Comparison of ENCODE assay signal across 8 cellular contexts in the genomic region with DNA sequence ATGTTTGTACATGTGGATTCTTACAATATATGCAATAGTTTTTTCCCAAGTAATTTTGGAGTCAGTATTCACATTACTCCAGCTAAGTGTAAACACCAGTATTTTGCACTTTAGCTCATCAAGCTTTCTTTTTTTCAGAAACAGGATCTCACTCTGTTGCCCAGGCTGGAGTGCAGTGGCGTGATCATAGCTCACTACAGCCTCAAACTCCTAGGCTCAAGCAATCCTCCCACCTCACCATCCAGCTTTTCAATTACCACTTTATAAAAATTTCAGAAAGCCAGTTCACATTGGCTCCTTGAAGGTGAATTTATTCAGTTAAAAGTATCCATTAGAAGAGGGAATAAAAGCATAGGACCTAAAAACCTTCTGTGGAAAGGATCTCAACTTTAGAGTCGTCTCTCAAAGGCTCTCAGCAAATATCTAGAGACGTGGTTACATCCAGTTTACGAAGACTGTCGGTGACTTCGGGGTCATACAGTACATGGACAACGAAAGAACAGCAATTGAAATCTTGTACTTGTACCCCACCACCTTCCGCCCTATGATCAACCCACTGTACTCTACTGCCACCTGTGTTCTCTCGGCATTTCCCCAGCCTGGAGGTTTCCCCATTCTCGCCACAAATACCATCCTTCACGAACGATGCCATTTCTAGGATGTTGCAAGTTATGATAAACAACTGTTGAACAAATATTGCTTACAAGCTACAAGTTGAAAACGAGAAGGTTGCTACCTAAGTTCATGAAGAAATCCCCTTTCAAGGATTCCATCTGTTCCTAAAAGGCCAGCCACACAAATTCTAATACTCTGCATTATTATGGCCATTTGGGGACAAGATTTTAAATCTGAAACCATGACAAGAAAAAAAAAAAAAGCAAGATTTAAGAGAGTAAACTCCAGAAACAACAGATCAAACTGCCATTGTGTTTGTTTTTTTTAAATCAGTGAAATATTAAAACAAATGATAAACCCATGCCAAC. TPM values are rescaled to one million over a fixed set of nuclear protein-coding genes. Genes with fewer than 3 reads are reported as not detected.
DNase-seq lines count a peak whose midpoint lies in the region; ATAC-seq and TF ChIP-seq lines count a peak whose summit lies in the region.

No MANE protein-coding gene starts in this region.

- H3K27ac ChIP-seq in DOHH2 (ENCODE audit: low read depth, low read length), result no peak overlapping the region
- no peak overlapping the region for H3K27ac ChIP-seq in HEK293 (ENCODE audit: extremely low read depth, low read depth, low read length)
- H3K27ac ChIP-seq in Peyer's patch, result no peak overlapping the region
- no peak overlapping the region for H3K27ac ChIP-seq in mesendoderm (ENCODE audit: low read depth, low read length)

- no peak overlapping the region for H2AK5ac ChIP-seq in mesendoderm (ENCODE audit: low read length)

- H3K4ac ChIP-seq in mesendoderm (ENCODE audit: low read depth, low read length), result no peak overlapping the region

- TF ChIP-seq CTCF in DOHH2 (IDR thresholded peaks at IDR 0.05; ENCODE audit: low read depth, low read length, poor library complexity, severe bottlenecking), result peak; percentile 70
- TF ChIP-seq CTCF in HEK293 (tag by site-specific recombination; IDR thresholded peaks at IDR 0.05), result peak; percentile 74
- peak in 4 of 6 experiments; percentile 20 to 71 (median 60) for TF ChIP-seq CTCF in Peyer's patch (IDR thresholded peaks at IDR 0.05)

- H3K23ac ChIP-seq in mesendoderm (ENCODE audit: low read length), result no peak overlapping the region

- H3K9me3 Mint-ChIP-seq in dendritic cell treated with granulocyte-macrophage colony-stimulating factor and Interleukin-4, amounts not matched to agents 40 ng/mL and 50 ng/mL, for 4 days, result no peaks in the 10 kb centered on the region

- no peak for ATAC-seq in GM18502 (IDR thresholded peaks at IDR 0.05; ENCODE audit: poor library complexity, unreplicated experiment)

- H3K79me2 ChIP-seq in DOHH2 (ENCODE audit: control insufficient read depth, low read length), result peaks cover 76% of the 10 kb centered on the region
- H3K79me2 ChIP-seq in mesendoderm (ENCODE audit: control insufficient read depth, insufficient read depth, low read length), result peaks cover 8% of the 10 kb centered on the region

- no peaks in the 10 kb centered on the region for H3K36me3 Mint-ChIP-seq in dendritic cell treated with granulocyte-macrophage colony-stimulating factor and Interleukin-4, amounts not matched to agents 40 ng/mL and 50 ng/mL, for 4 days (ENCODE audit: low read depth)

- H4K20me1 ChIP-seq in DOHH2 (ENCODE audit: control insufficient read depth, insufficient read depth, low read depth, low read length), result peaks cover 3% of the 10 kb centered on the region; the same call in 1 of the 2 replicates

- H3K4me1 ChIP-seq in DOHH2 (ENCODE audit: control insufficient read depth, low read length) (peaks cover 38% of the 10 kb centered on the region), HEK293 (ENCODE audit: control insufficient read depth, insufficient read depth, low read length) (no peaks in the 10 kb centered on the region), Peyer's patch (peaks cover 0 to 22% (median 7%) of the 10 kb centered on the region in 4 donors), mesendoderm (ENCODE audit: control insufficient read depth, low read depth, low read length) (peaks cover 8% of the 10 kb centered on the region)

- no peak overlapping the region for H2BK120ac ChIP-seq in mesendoderm (ENCODE audit: low read depth, low read length)

- no peak overlapping the region for H2BK5ac ChIP-seq in mesendoderm (ENCODE audit: low read length)

- CTCF ChIA-PET in HEK293 (lab: Yijun Ruan, JAX), result interaction anchor here (0.6 to 4.0 kb wide), 23 partner anchors 8 to 1210 kb away, joined by 3 to 57 read pairs (median 3); no protein-coding TSS in a partner anchor

- H3K27me3 ChIP-seq in DOHH2 (ENCODE audit: control insufficient read depth, low read length), result no peaks in the 10 kb centered on the region
- H3K27me3 ChIP-seq in Peyer's patch, result no peaks in the 10 kb centered on the region
- H3K27me3 ChIP-seq in mesendoderm (ENCODE audit: insufficient read depth, low read length, poor library complexity), result no peaks in the 10 kb centered on the region

- H3F3A ChIP-seq in DOHH2 (ENCODE audit: control insufficient read depth, insufficient read depth), result peaks cover 5% of the 10 kb centered on the region; the same call in 1 of the 2 replicates

- no peak overlapping the region for H3K18ac ChIP-seq in mesendoderm (ENCODE audit: low read length)

- H3K27me3 Mint-ChIP-seq in dendritic cell treated with granulocyte-macrophage colony-stimulating factor and Interleukin-4, amounts not matched to agents 40 ng/mL and 50 ng/mL, for 4 days, result peaks cover 64% of the 10 kb centered on the region

- H3K79me1 ChIP-seq in mesendoderm (ENCODE audit: low read length), result peaks cover 10% of the 10 kb centered on the region

- intact Hi-C loops in dendritic cell treated with granulocyte-macrophage colony-stimulating factor and Interleukin-4, amounts not matched to agents 40 ng/mL and 50 ng/mL, for 4 days (cut with micrococcal nuclease), result loop anchor here (2.0 kb wide), 1 partner anchor 236 kb away; no protein-coding TSS in a partner anchor

- H3K4me2 ChIP-seq in DOHH2 (ENCODE audit: low read length) (peak overlapping the region; percentile 83), mesendoderm (ENCODE audit: low read length) (peak overlapping the region; percentile 7)

- DNase-seq in Peyer's patch (peak in 1 of 3 donors; percentile 59), mesendoderm (peak; percentile 60), ureter (ENCODE audit: low spot score) (peak; percentile 55)
- no peak for DNase-seq in stimulated activated CD4-positive, alpha-beta T cell treated with anti-CD3 and anti-CD28 coated beads, Interleukin-1b, Interleukin-23, amount 100 ng/mL, for 48 hours

- no peak overlapping the region for H4K5ac ChIP-seq in mesendoderm (ENCODE audit: low read length)

- no peak overlapping the region for H4K8ac ChIP-seq in mesendoderm (ENCODE audit: low read depth, low read length)

- no CpG with 5 or more reads among the region's 13 CpGs for WGBS in mesendoderm (ENCODE audit: extremely low coverage, insufficient coverage, low lambda C conversion rate)

- H3K4me3 ChIP-seq in DOHH2 (ENCODE audit: low read length) (peak overlapping the region; percentile 81), HEK293 (ENCODE audit: low read depth, low read length) (peak overlapping the region; percentile 80), Peyer's patch (peak overlapping the region in 2 of 4 donors; percentile 85 to 86), mesendoderm (ENCODE audit: low read length) (no peak overlapping the region)

- H3K9me3 ChIP-seq in DOHH2 (ENCODE audit: control insufficient read depth, insufficient read depth, low read length) (no peaks in the 10 kb centered on the region), HEK293 (ENCODE audit: control insufficient read depth, insufficient read depth, low read depth, low read length) (no peaks in the 10 kb centered on the region), Peyer's patch (no peaks in the 10 kb centered on the region)

- H3K56ac ChIP-seq in mesendoderm (ENCODE audit: low read length), result no peak overlapping the region

- no peaks in the 10 kb centered on the region for H3K9me2 ChIP-seq in DOHH2 (replicated peaks; ENCODE audit: control insufficient read depth, low read length)

- H3K4me3 Mint-ChIP-seq in dendritic cell treated with granulocyte-macrophage colony-stimulating factor and Interleukin-4, amounts not matched to agents 40 ng/mL and 50 ng/mL, for 4 days, result no peak overlapping the region

- H3K36me3 ChIP-seq in DOHH2 (ENCODE audit: control insufficient read depth, low read length) (peaks cover 4% of the 10 kb centered on the region; the same call in 1 of the 2 replicates), HEK293 (ENCODE audit: control insufficient read depth in 2 of 2, insufficient read depth in 1 of 2, low read length in 2 of 2) (no peaks in the 10 kb centered on the region), Peyer's patch (no peaks in the 10 kb centered on the region), mesendoderm (ENCODE audit: control insufficient read depth, insufficient read depth, low read length) (no peaks in the 10 kb centered on the region)

- peaks cover 42% of the 10 kb centered on the region for H3K4me1 Mint-ChIP-seq in dendritic cell treated with granulocyte-macrophage colony-stimulating factor and Interleukin-4, amounts not matched to agents 40 ng/mL and 50 ng/mL, for 4 days (ENCODE audit: low read depth)

- POLR2A ChIA-PET in HEK293 (lab: Yijun Ruan, JAX), result interaction anchor here (0.9 to 1.9 kb wide), 2 partner anchors 8 to 45 kb away, joined by 3 to 7 read pairs; a partner anchor contains a TSS

- H2BK15ac ChIP-seq in mesendoderm (replicated peaks; ENCODE audit: low read depth), result no peak overlapping the region

- no peak for TF ChIP-seq POLR2A in Peyer's patch (IDR thresholded peaks at IDR 0.05)

- H3K9ac ChIP-seq in mesendoderm (ENCODE audit: low read length), result no peak overlapping the region

- peak overlapping the region; percentile 70 for H3K27ac Mint-ChIP-seq in dendritic cell treated with granulocyte-macrophage colony-stimulating factor and Interleukin-4, amounts not matched to agents 40 ng/mL and 50 ng/mL, for 4 days

TF ChIP-seq in HEK293, 187 proteins besides CTCF, POLR2A, EP300 and RAD21 (continues in another document):
- TF ChIP-seq, protein P1, sequence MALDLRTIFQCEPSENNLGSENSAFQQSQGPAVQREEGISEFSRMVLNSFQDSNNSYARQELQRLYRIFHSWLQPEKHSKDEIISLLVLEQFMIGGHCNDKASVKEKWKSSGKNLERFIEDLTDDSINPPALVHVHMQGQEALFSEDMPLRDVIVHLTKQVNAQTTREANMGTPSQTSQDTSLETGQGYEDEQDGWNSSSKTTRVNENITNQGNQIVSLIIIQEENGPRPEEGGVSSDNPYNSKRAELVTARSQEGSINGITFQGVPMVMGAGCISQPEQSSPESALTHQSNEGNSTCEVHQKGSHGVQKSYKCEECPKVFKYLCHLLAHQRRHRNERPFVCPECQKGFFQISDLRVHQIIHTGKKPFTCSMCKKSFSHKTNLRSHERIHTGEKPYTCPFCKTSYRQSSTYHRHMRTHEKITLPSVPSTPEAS (tag by site-specific recombination; IDR thresholded peaks at IDR 0.05), result no peak

RNA-seq across cellular contexts. Expression of a gene that starts 1.8 kb away (rescaled TPM):
- total RNA-seq in Peyer's patch (10 to 100 TPM; 47.5 to 99.9 (median 57.5) TPM), ureter (52.6 TPM)
- 38.9 TPM for polyA plus RNA-seq in mesendoderm (2013, experiment 1 of 2)
- polyA plus RNA-seq in mesendoderm (2013, experiment 2 of 2), result 39.4 TPM

RNA-seq across cellular contexts. Expression of a gene that starts 44.2 kb away (rescaled TPM):
- total RNA-seq in Peyer's patch, result 10 to 100 TPM in 3 of 4 donors, 1 to 10 TPM in 1; 7.0 to 61.1 (median 19.0) TPM
- 1,131 TPM for polyA plus RNA-seq in mesendoderm (2013, experiment 1 of 2)
- 1,131 TPM for polyA plus RNA-seq in mesendoderm (2013, experiment 2 of 2)
- 8.6 TPM for total RNA-seq in ureter
